In genomic region chr9:128405077-128405779, GRCh38 we compare ENCODE assay signal across 1 cellular context.
TF ChIP-seq lines count a peak whose summit lies in the region.

No MANE protein-coding gene starts in this region.

TF ChIP-seq in HepG2, 621 proteins besides CTCF, POLR2A, EP300 and RAD21 (continues in another document):
- TF ChIP-seq ZNF687 (CRISPR knock-in tag; IDR thresholded peaks at IDR 0.05) = peak; percentile 69
- TF ChIP-seq ZNF777 (CRISPR knock-in tag; IDR thresholded peaks at IDR 0.05) = peak; percentile 82
- 0 out of 2 replicates have a peak, but pooled peaks have one; percentile 37 for TF ChIP-seq ZNF33B (CRISPR knock-in tag; IDR thresholded peaks at IDR 0.05)
- TF ChIP-seq UBTF (CRISPR knock-in tag; IDR thresholded peaks at IDR 0.05) = peak; percentile 47
- TF ChIP-seq NRL (CRISPR knock-in tag; IDR thresholded peaks at IDR 0.05; ENCODE audit: borderline replicate concordance) = 0 out of 2 replicates have a peak, but pooled peaks have one; percentile 14
- TF ChIP-seq ZNF660 (CRISPR knock-in tag; IDR thresholded peaks at IDR 0.05; ENCODE audit: borderline replicate concordance, low read depth) = no peak
- TF ChIP-seq ZFX (CRISPR knock-in tag; IDR thresholded peaks at IDR 0.05; ENCODE audit: low read depth) = peak; percentile 67
- TF ChIP-seq ZNF597 (CRISPR knock-in tag; IDR thresholded peaks at IDR 0.05) = no peak
- 0 out of 2 replicates have a peak, but pooled peaks have one; percentile 47 for TF ChIP-seq ZSCAN29 (CRISPR knock-in tag; conservative IDR thresholded peaks at IDR 0.05)
- TF ChIP-seq ZSCAN25 (CRISPR knock-in tag; IDR thresholded peaks at IDR 0.05) = 0 out of 2 replicates have a peak, but pooled peaks have one; percentile 37
- peak in 1 of 2 experiments; percentile 49; a peak in 1 of 4 replicates for TF ChIP-seq HMGXB4 (CRISPR knock-in tag; IDR thresholded peaks at IDR 0.05; ENCODE audit: borderline replicate concordance in 1 of 2, low read depth in 1 of 2)
- TF ChIP-seq MYC (CRISPR knock-in tag; IDR thresholded peaks at IDR 0.05; ENCODE audit: borderline replicate concordance) = peak; percentile 10; the same call in 1 of the 2 replicates
- TF ChIP-seq BORCS8-MEF2B (CRISPR knock-in tag; IDR thresholded peaks at IDR 0.05) = peak; percentile 65
- TF ChIP-seq ZNF761 (CRISPR knock-in tag; conservative IDR thresholded peaks at IDR 0.05) = no peak
- TF ChIP-seq ZNF547 (CRISPR knock-in tag; IDR thresholded peaks at IDR 0.05) = peak; percentile 68; the same call in 1 of the 2 replicates
- TF ChIP-seq ZFY (CRISPR knock-in tag; IDR thresholded peaks at IDR 0.05) = peak; percentile 32; the same call in 1 of the 2 replicates
- TF ChIP-seq SALL1 (CRISPR knock-in tag; IDR thresholded peaks at IDR 0.05) = 0 out of 2 replicates have a peak, but pooled peaks have one; percentile 14
- peak; percentile 70 for TF ChIP-seq PATZ1 (CRISPR knock-in tag; IDR thresholded peaks at IDR 0.05)
- peak; percentile 95 for TF ChIP-seq ZNF543 (CRISPR knock-in tag; IDR thresholded peaks at IDR 0.05)
- TF ChIP-seq ZBTB3 (CRISPR knock-in tag; IDR thresholded peaks at IDR 0.05; ENCODE audit: borderline replicate concordance, low read depth) = no peak
- TF ChIP-seq XRCC5 (optimal IDR thresholded peaks at IDR 0.05; ENCODE audit: low read length) = peak; percentile 44
- peak; percentile 26 for TF ChIP-seq TAF1 (CRISPR knock-in tag; IDR thresholded peaks at IDR 0.05)
- no peak for TF ChIP-seq ATF6 (CRISPR knock-in tag; conservative IDR thresholded peaks at IDR 0.05)
- TF ChIP-seq ZNF747 (CRISPR knock-in tag; IDR thresholded peaks at IDR 0.05; ENCODE audit: borderline replicate concordance) = no peak
- TF ChIP-seq THAP9 (CRISPR knock-in tag; IDR thresholded peaks at IDR 0.05; ENCODE audit: borderline replicate concordance) = peak; percentile 30; the same call in 1 of the 2 replicates
- TF ChIP-seq PRDM10 (CRISPR knock-in tag; IDR thresholded peaks at IDR 0.05; ENCODE audit: low read depth) = no peak
- 0 out of 2 replicates have a peak, but pooled peaks have one; percentile 70 for TF ChIP-seq ZNF567 (CRISPR knock-in tag; IDR thresholded peaks at IDR 0.05; ENCODE audit: borderline replicate concordance)
- TF ChIP-seq HNF4A (CRISPR knock-in tag; IDR thresholded peaks at IDR 0.05) = no peak
